ENCODE assay signal across 33 cellular contexts in the genomic region with DNA sequence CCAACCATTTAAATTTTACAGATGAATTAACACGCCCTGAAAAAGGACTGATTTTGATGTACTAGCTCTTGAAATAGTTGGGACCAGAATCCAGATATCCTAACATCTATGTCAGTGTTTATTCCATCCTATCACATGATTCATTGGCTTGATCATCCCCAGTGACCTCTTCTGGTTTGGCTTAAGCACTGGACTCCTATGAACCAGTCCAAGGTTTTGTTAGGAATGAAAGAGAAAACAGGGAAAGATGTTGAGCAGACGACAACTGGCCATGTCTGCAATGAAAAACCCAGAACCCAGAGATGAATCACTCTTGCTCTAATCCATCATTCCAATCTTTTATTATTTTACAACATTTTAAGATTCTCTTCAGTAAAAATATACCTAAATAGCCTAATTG.
"Had no signal": no experiment of that assay in that cellular context is flagged by ENCODE, and none has a peak within 500 bp of the region (broad histone marks: within the 10 kb centered on the region; RNA-seq: fewer than 3 reads in every experiment).

No MANE protein-coding gene starts in this region.

- FAIRE-seq: bronchial epithelial cell, endometrium had no signal

- ATAC-seq: naive thymus-derived CD4-positive, alpha-beta T cell; psoas muscle; stimulated activated naive B cell treated with anti-CD40 and anti-IgM and Interleukin-4, amounts not matched to agents 10 μg/mL and 1 μg/mL and 100 μg/mL, for 72 hours; upper lobe of right lung had no signal

- H3K27ac Mint-ChIP-seq: activated CD4-positive, alpha-beta memory T cell treated with anti-CD3 and anti-CD28 coated beads, Interleukin-2, amount 10 ng/mL, durations not matched to agents 7 days and 5 days; activated CD4-positive, alpha-beta T cell treated with anti-CD3 and anti-CD28 coated beads, Interleukin-2, amount 10 ng/mL, durations not matched to agents 24 days and 14 days; activated naive CD4-positive, alpha-beta T cell treated with anti-CD3 and anti-CD28 coated beads, Interleukin-2, amount 10 ng/mL, durations not matched to agents 7 days and 5 days; activated naive CD8-positive, alpha-beta T cell treated with anti-CD3 and anti-CD28 coated beads, Interleukin-2, amount 10 ng/mL, durations not matched to agents 7 days and 5 days; activated T-cell treated with anti-CD3 and anti-CD28 coated beads, Interleukin-2, amount 50 U/mL, for 24 hours; mesothelial cell of epicardium; naive thymus-derived CD4-positive, alpha-beta T cell; stimulated activated naive B cell treated with anti-CD40 and anti-IgM and Interleukin-4, amounts not matched to agents 10 μg/mL and 1 μg/mL and 100 μg/mL, for 72 hours had no signal

- H3K27me3 Mint-ChIP-seq: activated CD4-positive, alpha-beta memory T cell treated with anti-CD3 and anti-CD28 coated beads, Interleukin-2, amount 10 ng/mL, durations not matched to agents 7 days and 5 days; activated CD4-positive, alpha-beta T cell treated with anti-CD3 and anti-CD28 coated beads, Interleukin-2, amount 10 ng/mL, durations not matched to agents 24 days and 14 days; activated naive CD4-positive, alpha-beta T cell treated with anti-CD3 and anti-CD28 coated beads, Interleukin-2, amount 10 ng/mL, durations not matched to agents 7 days and 5 days; activated naive CD8-positive, alpha-beta T cell treated with anti-CD3 and anti-CD28 coated beads, Interleukin-2, amount 10 ng/mL, durations not matched to agents 7 days and 5 days; activated T-cell treated with anti-CD3 and anti-CD28 coated beads, Interleukin-2, amount 50 U/mL, for 24 hours; stimulated activated naive B cell treated with anti-CD40 and anti-IgM and Interleukin-4, amounts not matched to agents 10 μg/mL and 1 μg/mL and 100 μg/mL, for 72 hours had no signal

- H3K4me1 Mint-ChIP-seq: activated CD4-positive, alpha-beta memory T cell treated with anti-CD3 and anti-CD28 coated beads, Interleukin-2, amount 10 ng/mL, durations not matched to agents 7 days and 5 days; activated CD4-positive, alpha-beta T cell treated with anti-CD3 and anti-CD28 coated beads, Interleukin-2, amount 10 ng/mL, durations not matched to agents 24 days and 14 days; activated naive CD4-positive, alpha-beta T cell treated with anti-CD3 and anti-CD28 coated beads, Interleukin-2, amount 10 ng/mL, durations not matched to agents 7 days and 5 days; activated naive CD8-positive, alpha-beta T cell treated with anti-CD3 and anti-CD28 coated beads, Interleukin-2, amount 10 ng/mL, durations not matched to agents 7 days and 5 days; naive thymus-derived CD4-positive, alpha-beta T cell; stimulated activated naive B cell treated with anti-CD40 and anti-IgM and Interleukin-4, amounts not matched to agents 10 μg/mL and 1 μg/mL and 100 μg/mL, for 72 hours had no signal

- H3K27me3 ChIP-seq: colonic mucosa, esophagus squamous epithelium, hepatocyte, stomach, suprapubic skin, tibial artery, upper lobe of right lung had no signal

- H3K9me3 Mint-ChIP-seq: activated CD4-positive, alpha-beta memory T cell treated with anti-CD3 and anti-CD28 coated beads, Interleukin-2, amount 10 ng/mL, durations not matched to agents 7 days and 5 days; activated CD4-positive, alpha-beta T cell treated with anti-CD3 and anti-CD28 coated beads, Interleukin-2, amount 10 ng/mL, durations not matched to agents 24 days and 14 days; activated naive CD4-positive, alpha-beta T cell treated with anti-CD3 and anti-CD28 coated beads, Interleukin-2, amount 10 ng/mL, durations not matched to agents 7 days and 5 days; activated naive CD8-positive, alpha-beta T cell treated with anti-CD3 and anti-CD28 coated beads, Interleukin-2, amount 10 ng/mL, durations not matched to agents 7 days and 5 days had no signal

- DNase-seq: activated CD4-positive, alpha-beta memory T cell treated with anti-CD3 and anti-CD28 coated beads, Interleukin-2, amount 10 ng/mL, durations not matched to agents 7 days and 5 days; activated CD4-positive, alpha-beta T cell treated with anti-CD3 and anti-CD28 coated beads, Interleukin-2, amount 10 ng/mL, durations not matched to agents 24 days and 14 days; activated CD4-positive, CD25-positive, alpha-beta regulatory T cell treated with anti-CD3 and anti-CD28 coated beads, Interleukin-2, amount 50 U/mL, for 72 hours; activated CD8-positive, alpha-beta memory T cell treated with anti-CD3 and anti-CD28 coated beads, Interleukin-2, amount 50 U/mL, for 48 hours; activated gamma-delta T cell; activated naive CD4-positive, alpha-beta T cell treated with anti-CD3 and anti-CD28 coated beads, Interleukin-2, amount 10 ng/mL, durations not matched to agents 7 days and 5 days; activated naive CD8-positive, alpha-beta T cell treated with anti-CD3 and anti-CD28 coated beads, Interleukin-2, amount 10 ng/mL, durations not matched to agents 7 days and 5 days; activated T-cell treated with anti-CD3 and anti-CD28 coated beads, Interleukin-2, amount 50 U/mL, for 24 hours; amygdala; colonic mucosa; effector CD8-positive, alpha-beta T cell; esophagus squamous epithelium; foreskin melanocyte; glutamatergic neuron; islet precursor cell; left ventricle myocardium inferior; mammary epithelial cell; naive thymus-derived CD4-positive, alpha-beta T cell; psoas muscle; stimulated activated CD4-positive, alpha-beta T cell treated with anti-CD3 and anti-CD28 coated beads, Interleukin-15, amount 100 ng/mL, for 24 hours; stimulated activated CD4-positive, alpha-beta T cell treated with anti-CD3 and anti-CD28 coated beads, Interleukin-2, amount 100 ng/mL, for 24 hours; stimulated activated naive B cell treated with anti-CD40 and anti-IgM and Interleukin-4, amounts not matched to agents 10 μg/mL and 1 μg/mL and 100 μg/mL, for 72 hours; stomach; T-helper 2 cell; tibial artery; upper lobe of right lung had no signal

- H3K36me3 Mint-ChIP-seq: activated naive CD4-positive, alpha-beta T cell treated with anti-CD3 and anti-CD28 coated beads, Interleukin-2, amount 10 ng/mL, durations not matched to agents 7 days and 5 days; activated naive CD8-positive, alpha-beta T cell treated with anti-CD3 and anti-CD28 coated beads, Interleukin-2, amount 10 ng/mL, durations not matched to agents 7 days and 5 days; mesothelial cell of epicardium; naive thymus-derived CD4-positive, alpha-beta T cell; stimulated activated naive B cell treated with anti-CD40 and anti-IgM and Interleukin-4, amounts not matched to agents 10 μg/mL and 1 μg/mL and 100 μg/mL, for 72 hours had no signal

- H3K4me3 ChIP-seq: colonic mucosa, esophagus squamous epithelium, hepatocyte, left ventricle myocardium inferior, psoas muscle, stomach, suprapubic skin, tibial artery, upper lobe of right lung had no signal

- H3K36me3 ChIP-seq: colonic mucosa, esophagus squamous epithelium, left ventricle myocardium inferior, stomach, suprapubic skin, tibial artery, upper lobe of right lung had no signal

- H3K4me1 ChIP-seq: colonic mucosa, esophagus squamous epithelium, left ventricle myocardium inferior, parathyroid adenoma, psoas muscle, stomach, suprapubic skin, tibial artery, upper lobe of right lung had no signal

- H3K27ac ChIP-seq: colonic mucosa, epithelial cell of prostate, esophagus squamous epithelium, hepatocyte, left ventricle myocardium inferior, parathyroid adenoma, psoas muscle, stomach, suprapubic skin, tibial artery, upper lobe of right lung had no signal

- H3K9me3 ChIP-seq: colonic mucosa, esophagus squamous epithelium, left ventricle myocardium inferior, psoas muscle, stomach, suprapubic skin, tibial artery, upper lobe of right lung had no signal

- H3K4me3 Mint-ChIP-seq: activated CD4-positive, alpha-beta memory T cell treated with anti-CD3 and anti-CD28 coated beads, Interleukin-2, amount 10 ng/mL, durations not matched to agents 7 days and 5 days; activated CD4-positive, alpha-beta T cell treated with anti-CD3 and anti-CD28 coated beads, Interleukin-2, amount 10 ng/mL, durations not matched to agents 24 days and 14 days; activated naive CD4-positive, alpha-beta T cell treated with anti-CD3 and anti-CD28 coated beads, Interleukin-2, amount 10 ng/mL, durations not matched to agents 7 days and 5 days; activated naive CD8-positive, alpha-beta T cell treated with anti-CD3 and anti-CD28 coated beads, Interleukin-2, amount 10 ng/mL, durations not matched to agents 7 days and 5 days; activated T-cell treated with anti-CD3 and anti-CD28 coated beads, Interleukin-2, amount 50 U/mL, for 24 hours; mesothelial cell of epicardium; naive thymus-derived CD4-positive, alpha-beta T cell; stimulated activated naive B cell treated with anti-CD40 and anti-IgM and Interleukin-4, amounts not matched to agents 10 μg/mL and 1 μg/mL and 100 μg/mL, for 72 hours had no signal
